ENCODE assay signal across 15 cellular contexts in genomic region chr13:53953205-53953604, GRCh38.
"Had no signal": no experiment of that assay in that cellular context is flagged by ENCODE, and none has a peak within 500 bp of the region (broad histone marks: within the 10 kb centered on the region; RNA-seq: fewer than 3 reads in every experiment).

No MANE protein-coding gene starts in this region.

- H3K4me1 ChIP-seq: parathyroid adenoma, spleen had no signal

- H3K4me3 ChIP-seq: coronary artery, spleen had no signal

- H3K27ac ChIP-seq: coronary artery, parathyroid adenoma, spleen had no signal

- DNase-seq: activated B cell treated with CpG ODN at 0.5 μM for 24 hours; activated CD4-positive, alpha-beta memory T cell treated with anti-CD3 and anti-CD28 coated beads for 36 hours; activated CD4-positive, alpha-beta T cell treated with anti-CD3 and anti-CD28 coated beads for 4 hours; activated CD8-positive, alpha-beta memory T cell treated with anti-CD3 and anti-CD28 coated beads, Interleukin-2, amount 10 ng/mL, durations not matched to agents 7 days and 5 days; activated naive CD4-positive, alpha-beta T cell treated with anti-CD3 and anti-CD28 coated beads for 36 hours; activated T-cell treated with anti-CD3 and anti-CD28 coated beads, Interleukin-2, amount 50 U/mL, for 1 hour; erythroblast; foreskin melanocyte; head of caudate nucleus; spleen; stimulated activated CD4-positive, alpha-beta T cell treated with anti-CD3 and anti-CD28 coated beads, Interleukin-4, amount 100 ng/mL, for 4 hours had no signal

- H3K36me3 ChIP-seq: spleen had no signal

- FAIRE-seq: endometrium, keratinocyte had no signal

- H3K27me3 ChIP-seq: spleen had no signal
